Comparison of ENCODE assay signal across 9 cellular contexts in genomic region chr5:59798862-59799667, GRCh38.
DNase-seq lines count a peak whose midpoint lies in the region; ATAC-seq and TF ChIP-seq lines count a peak whose summit lies in the region.
"Had no signal": no experiment of that assay in that cellular context is flagged by ENCODE, and none has a peak within 500 bp of the region (broad histone marks: within the 10 kb centered on the region; RNA-seq: fewer than 3 reads in every experiment).

No MANE protein-coding gene starts in this region.

- H3K4me1 Mint-ChIP-seq in activated CD8-positive, alpha-beta T cell treated with anti-CD3 and anti-CD28 coated beads for 36 hours (ENCODE audit: low read depth): no peaks in the 10 kb centered on the region

- H3K4me3 Mint-ChIP-seq in activated CD8-positive, alpha-beta T cell treated with anti-CD3 and anti-CD28 coated beads for 36 hours: no peak overlapping the region

- H3K36me3 ChIP-seq in mucosa of descending colon (ENCODE audit: low read depth): no peaks in the 10 kb centered on the region
- H3K36me3 ChIP-seq: gastrocnemius medialis had no signal

- H3K36me3 Mint-ChIP-seq in activated CD8-positive, alpha-beta T cell treated with anti-CD3 and anti-CD28 coated beads for 36 hours (ENCODE audit: low read depth): no peaks in the 10 kb centered on the region

- no peaks in the 10 kb centered on the region for H3K9me3 Mint-ChIP-seq in activated CD8-positive, alpha-beta T cell treated with anti-CD3 and anti-CD28 coated beads for 36 hours

- ATAC-seq in GM19043 (IDR thresholded peaks at IDR 0.05; ENCODE audit: low read depth, unreplicated experiment) (peak; percentile 80), HG03196 (IDR thresholded peaks at IDR 0.05; ENCODE audit: unreplicated experiment) (peak; percentile 72), mucosa of descending colon (peak; percentile 90)
- ATAC-seq in activated CD8-positive, alpha-beta T cell treated with anti-CD3 and anti-CD28 coated beads for 36 hours: peak; percentile 72

- DNase-seq in COLO668 (lab: John Stamatoyannopoulos, UW; ENCODE audit: unreplicated experiment) (peak; percentile 21), mucosa of descending colon (peak in 1 of 3 donors; percentile 51), AG08395 (ENCODE audit: low spot score) (no peak), NCI-H82 treated with DMSO at 0.1 percent for 48 hours (lab: John Stamatoyannopoulos, UW; ENCODE audit: unreplicated experiment) (no peak)
- DNase-seq in activated CD8-positive, alpha-beta T cell treated with anti-CD3 and anti-CD28 coated beads for 36 hours: peak; percentile 32
- no peak for DNase-seq in NK-92 treated with Interleukin-12 subunit alpha and Interleukin-12 subunit beta, amount 100 ng/mL, for 24 hours (lab: John Stamatoyannopoulos, UW)
- DNase-seq: gastrocnemius medialis had no signal

- intact Hi-C loops in activated CD8-positive, alpha-beta T cell treated with anti-CD3 and anti-CD28 coated beads for 36 hours (cut with micrococcal nuclease): loop anchor here (10.0 kb wide), 1 partner anchor 304 kb away; no protein-coding TSS in a partner anchor
- intact Hi-C loops in mucosa of descending colon (cut with DNase I, micrococcal nuclease): no loop called here

- CTCF ChIA-PET in activated CD8-positive, alpha-beta T cell treated with anti-CD3 and anti-CD28 coated beads for 36 hours (lab: Charles Lee): interaction anchor here (0.6 to 3.0 kb wide), 7 partner anchors 11 to 410 kb away, joined by 3 to 19 read pairs (median 4); no protein-coding TSS in a partner anchor

- no peak for TF ChIP-seq CTCF in activated CD8-positive, alpha-beta T cell treated with anti-CD3 and anti-CD28 coated beads for 36 hours (IDR thresholded peaks at IDR 0.05)
- TF ChIP-seq CTCF in mucosa of descending colon (IDR thresholded peaks at IDR 0.05): no peak

- peaks cover 9% of the 10 kb centered on the region for H3K27me3 Mint-ChIP-seq in activated CD8-positive, alpha-beta T cell treated with anti-CD3 and anti-CD28 coated beads for 36 hours

- H3K4me3 ChIP-seq in mucosa of descending colon: no peak overlapping the region
- H3K4me3 ChIP-seq: gastrocnemius medialis had no signal

- H3K4me1 ChIP-seq in mucosa of descending colon (ENCODE audit: low read depth): peaks cover 10% of the 10 kb centered on the region

- H3K9me3 ChIP-seq in mucosa of descending colon: no peaks in the 10 kb centered on the region
- H3K9me3 ChIP-seq: gastrocnemius medialis had no signal

- POLR2A ChIA-PET in activated CD8-positive, alpha-beta T cell treated with anti-CD3 and anti-CD28 coated beads for 36 hours (lab: Charles Lee): no interaction called here

- H3K27ac Mint-ChIP-seq in activated CD8-positive, alpha-beta T cell treated with anti-CD3 and anti-CD28 coated beads for 36 hours: no peak overlapping the region

Comparison
In these comparisons a context has a peak if more than half of its experiments do, and no peak if none do; other contexts are left out.
1. DNase-seq: peak in COLO668 (single experiment) and activated CD8-positive, alpha-beta T cell treated with anti-CD3 and anti-CD28 coated beads for 36 hours (single experiment); none in AG08395 (single experiment), NCI-H82 treated with DMSO at 0.1 percent for 48 hours (single experiment) and NK-92 treated with Interleukin-12 subunit alpha and Interleukin-12 subunit beta, amount 100 ng/mL, for 24 hours (single experiment).
2. Peak in every context shown above with its lines, with median percentiles within 50 percentile points of each other: ATAC-seq.